Comparison of ENCODE assay signal across 1 cellular context in genomic region chrX:72238721-72239475, GRCh38.
TF ChIP-seq lines count a peak whose summit lies in the region.

Gene ERCC6L, minus strand, starts transcription at chrX:72239027. Its CDS starts 116 bp downstream, at chrX:72238911.

TF ChIP-seq in WTC11, 78 proteins besides CTCF, POLR2A, EP300 and RAD21 (continued from another document):
- TF ChIP-seq HMGXB4 (CRISPR knock-in tag; IDR thresholded peaks at IDR 0.05) = no peak
- TF ChIP-seq TEAD1 (CRISPR knock-in tag; IDR thresholded peaks at IDR 0.05) = peak; percentile 52; the same call in 1 of the 2 replicates
- TF ChIP-seq ZBTB21 (CRISPR knock-in tag; IDR thresholded peaks at IDR 0.05; ENCODE audit: borderline replicate concordance) = peak; percentile 65; the same call in 1 of the 2 replicates
- no peak for TF ChIP-seq JAZF1 (CRISPR knock-in tag; IDR thresholded peaks at IDR 0.05)
- peak; percentile 49; the same call in 1 of the 2 replicates for TF ChIP-seq NFYB (CRISPR knock-in tag; conservative IDR thresholded peaks at IDR 0.05; ENCODE audit: low read depth)
- no peak for TF ChIP-seq IRF2 (CRISPR knock-in tag; IDR thresholded peaks at IDR 0.05; ENCODE audit: borderline replicate concordance, low read depth)
- peak; percentile 85 for TF ChIP-seq FOXP1 (CRISPR knock-in tag; IDR thresholded peaks at IDR 0.05; ENCODE audit: borderline replicate concordance)
- TF ChIP-seq JUN (CRISPR knock-in tag; IDR thresholded peaks at IDR 0.05) = peak; percentile 24; the same call in 1 of the 2 replicates
- 0 out of 2 replicates have a peak, but pooled peaks have one; percentile 25 for TF ChIP-seq E2F5 (CRISPR knock-in tag; IDR thresholded peaks at IDR 0.05)
- TF ChIP-seq ATF6 (CRISPR knock-in tag; IDR thresholded peaks at IDR 0.05) = no peak
- 0 out of 2 replicates have a peak, but pooled peaks have one; percentile 54 for TF ChIP-seq USF1 (CRISPR knock-in tag; IDR thresholded peaks at IDR 0.05)
- TF ChIP-seq NFE2L1 (CRISPR knock-in tag; IDR thresholded peaks at IDR 0.05) = peak; percentile 81
- TF ChIP-seq EMX1 (CRISPR knock-in tag; IDR thresholded peaks at IDR 0.05) = no peak
- TF ChIP-seq FOXP4 (CRISPR knock-in tag; IDR thresholded peaks at IDR 0.05) = 0 out of 2 replicates have a peak, but pooled peaks have one; percentile 26
- TF ChIP-seq NFATC4 (CRISPR knock-in tag; IDR thresholded peaks at IDR 0.05) = no peak
- TF ChIP-seq NR2C2 (CRISPR knock-in tag; IDR thresholded peaks at IDR 0.05) = no peak
